ENCODE assay signal across 17 cellular contexts in genomic region chr3:13470894-13471574, GRCh38. TPM values are rescaled to one million over a fixed set of nuclear protein-coding genes. Genes with fewer than 3 reads are reported as not detected.
DNase-seq lines count a peak whose midpoint lies in the region; ATAC-seq and FAIRE-seq lines count a peak whose summit lies in the region.
"Had no signal": no experiment of that assay in that cellular context is flagged by ENCODE, and none has a peak within 500 bp of the region (broad histone marks: within the 10 kb centered on the region; RNA-seq: fewer than 3 reads in every experiment).

No MANE protein-coding gene starts in this region.

- no peaks in the 10 kb centered on the region for H3K36me3 Mint-ChIP-seq in activated CD8-positive, alpha-beta T cell treated with anti-CD3 and anti-CD28 coated beads, Interleukin-2, amount 10 ng/mL, durations not matched to agents 7 days and 5 days (ENCODE audit: low read depth)
- H3K36me3 Mint-ChIP-seq in activated T-cell treated with anti-CD3 and anti-CD28 coated beads, Interleukin-2, amount 50 U/mL, for 72 hours (ENCODE audit: insufficient read depth in 2 of 2): no peaks in the 10 kb centered on the region

- POLR2A ChIA-PET in activated CD8-positive, alpha-beta T cell treated with anti-CD3 and anti-CD28 coated beads, Interleukin-2, amount 10 ng/mL, durations not matched to agents 7 days and 5 days (lab: Charles Lee): no interaction called here

- CTCF ChIA-PET in activated CD8-positive, alpha-beta T cell treated with anti-CD3 and anti-CD28 coated beads, Interleukin-2, amount 10 ng/mL, durations not matched to agents 7 days and 5 days (lab: Charles Lee): interaction anchor here (2.1 kb wide), 1 partner anchor 177 kb away, joined by 5 read pairs; no protein-coding TSS in a partner anchor

- peaks cover 15% of the 10 kb centered on the region for H3K27me3 Mint-ChIP-seq in activated CD8-positive, alpha-beta T cell treated with anti-CD3 and anti-CD28 coated beads, Interleukin-2, amount 10 ng/mL, durations not matched to agents 7 days and 5 days (ENCODE audit: low read depth)
- H3K27me3 Mint-ChIP-seq in activated T-cell treated with anti-CD3 and anti-CD28 coated beads, Interleukin-2, amount 50 U/mL, for 72 hours (ENCODE audit: low read depth): no peaks in the 10 kb centered on the region

- H3K4me3 Mint-ChIP-seq in activated CD8-positive, alpha-beta T cell treated with anti-CD3 and anti-CD28 coated beads, Interleukin-2, amount 10 ng/mL, durations not matched to agents 7 days and 5 days: no peak overlapping the region
- no peak overlapping the region for H3K4me3 Mint-ChIP-seq in activated T-cell treated with anti-CD3 and anti-CD28 coated beads, Interleukin-2, amount 50 U/mL, for 72 hours
- H3K4me3 Mint-ChIP-seq: activated T-cell treated with anti-CD3 and anti-CD28 coated beads, Interleukin-2, amount 50 U/mL, for 4 hours; endodermal cell had no signal

- H3K4me1 ChIP-seq in small intestine (ENCODE audit: control insufficient read depth in 2 of 2, insufficient read depth in 1 of 2, low read depth in 1 of 2, low read length in 1 of 2): peaks cover 0 to 3% of the 10 kb centered on the region in 2 donors
- H3K4me1 ChIP-seq: left lung, thyroid gland had no signal

- DNase-seq in HTR-8/SVneo (ENCODE audit: insufficient read length, low spot score): no peak
- DNase-seq in NCI-H748 treated with DMSO at 0.1 percent for 48 hours (lab: John Stamatoyannopoulos, UW): peak; percentile 47
- DNase-seq in germinal center (ENCODE audit: low spot score): peak; percentile 20
- DNase-seq in small intestine: peak; percentile 93
- no peak for DNase-seq in NCI-H187 treated with DMSO at 0.1 percent for 48 hours (lab: John Stamatoyannopoulos, UW)
- no peak for DNase-seq in activated CD8-positive, alpha-beta T cell treated with anti-CD3 and anti-CD28 coated beads, Interleukin-2, amount 10 ng/mL, durations not matched to agents 7 days and 5 days
- no peak for DNase-seq in activated T-cell treated with anti-CD3 and anti-CD28 coated beads, Interleukin-2, amount 50 U/mL, for 72 hours
- DNase-seq: activated T-cell treated with anti-CD3 and anti-CD28 coated beads, Interleukin-2, amount 50 U/mL, for 4 hours; caudate nucleus; endodermal cell; KG1; left lung; NCI-H446; ovary; SK-N-SH; thyroid gland had no signal

- WGBS in small intestine, 3 donors: 31 to 57% (median 56%) methylated on average over 12 to 13 of the region's 13 CpGs

- ATAC-seq in activated CD8-positive, alpha-beta T cell treated with anti-CD3 and anti-CD28 coated beads, Interleukin-2, amount 10 ng/mL, durations not matched to agents 7 days and 5 days: no peak
- ATAC-seq in activated T-cell treated with anti-CD3 and anti-CD28 coated beads, Interleukin-2, amount 50 U/mL, for 72 hours (replicated peaks in 1 of 2): no peak
- ATAC-seq: activated T-cell treated with anti-CD3 and anti-CD28 coated beads, Interleukin-2, amount 50 U/mL, for 4 hours; left lung had no signal

- no peak overlapping the region for H3K4me3 ChIP-seq in small intestine (ENCODE audit: low read depth in 1 of 2, low read length in 2 of 2)
- H3K4me3 ChIP-seq: left lung, ovary, thyroid gland had no signal

- H3K27me3 ChIP-seq in small intestine (ENCODE audit: control insufficient read depth in 2 of 2, insufficient read depth in 2 of 2, low read length in 2 of 2): no peaks in the 10 kb centered on the region
- H3K27me3 ChIP-seq: ovary, thyroid gland had no signal

- no peaks in the 10 kb centered on the region for H3K4me1 Mint-ChIP-seq in activated CD8-positive, alpha-beta T cell treated with anti-CD3 and anti-CD28 coated beads, Interleukin-2, amount 10 ng/mL, durations not matched to agents 7 days and 5 days (ENCODE audit: low read depth)
- no peaks in the 10 kb centered on the region for H3K4me1 Mint-ChIP-seq in activated T-cell treated with anti-CD3 and anti-CD28 coated beads, Interleukin-2, amount 50 U/mL, for 72 hours (ENCODE audit: low read depth)

- no peak overlapping the region for H3K27ac Mint-ChIP-seq in activated CD8-positive, alpha-beta T cell treated with anti-CD3 and anti-CD28 coated beads, Interleukin-2, amount 10 ng/mL, durations not matched to agents 7 days and 5 days
- H3K27ac Mint-ChIP-seq in activated T-cell treated with anti-CD3 and anti-CD28 coated beads, Interleukin-2, amount 50 U/mL, for 72 hours: no peak overlapping the region
- H3K27ac Mint-ChIP-seq: endodermal cell had no signal

- H3K9me3 ChIP-seq in small intestine (ENCODE audit: control insufficient read depth, low read depth): no peaks in the 10 kb centered on the region
- H3K9me3 ChIP-seq: left lung, ovary, SK-N-SH, thyroid gland had no signal

- peak overlapping the region in 1 of 2 donors; percentile 11 for H3K27ac ChIP-seq in small intestine (ENCODE audit: low read depth in 1 of 2, low read length in 1 of 2)
- H3K27ac ChIP-seq: C4-2B, left lung, ovary, thyroid gland had no signal

- no peaks in the 10 kb centered on the region for H3K9me3 Mint-ChIP-seq in activated CD8-positive, alpha-beta T cell treated with anti-CD3 and anti-CD28 coated beads, Interleukin-2, amount 10 ng/mL, durations not matched to agents 7 days and 5 days (ENCODE audit: insufficient read depth)
- H3K9me3 Mint-ChIP-seq in activated T-cell treated with anti-CD3 and anti-CD28 coated beads, Interleukin-2, amount 50 U/mL, for 72 hours: no peaks in the 10 kb centered on the region
- H3K9me3 Mint-ChIP-seq: activated T-cell treated with anti-CD3 and anti-CD28 coated beads, Interleukin-2, amount 50 U/mL, for 4 hours; endodermal cell had no signal

- no peaks in the 10 kb centered on the region for H3K36me3 ChIP-seq in small intestine (ENCODE audit: control insufficient read depth in 2 of 2, insufficient read depth in 2 of 2, low read length in 2 of 2)
- H3K36me3 ChIP-seq: left lung, ovary, thyroid gland had no signal

- FAIRE-seq in HTR-8/SVneo (lab: Jason Lieb, UNC) (peak; percentile 28), small intestine (lab: Jason Lieb, UNC) (no peak)

RNA-seq across cellular contexts. Expression of gene HDAC11, which starts 9.1 kb away (rescaled TPM):
- polyA plus RNA-seq in small intestine: 10 to 100 TPM; 12.4 to 19.4 (median 18.1) TPM
- total RNA-seq in activated CD8-positive, alpha-beta T cell treated with anti-CD3 and anti-CD28 coated beads, Interleukin-2, amount 10 ng/mL, durations not matched to agents 7 days and 5 days: under 1 TPM; 0.87 to 0.99 TPM
- total RNA-seq in activated T-cell treated with anti-CD3 and anti-CD28 coated beads, Interleukin-2, amount 50 U/mL, for 72 hours: 1 to 10 TPM; 6.2 to 8.0 TPM

RNA-seq across cellular contexts. Expression of gene NUP210, which starts 50.9 kb away (rescaled TPM):
- 10 to 100 TPM in 1 of 3 donors, under 1 TPM in 2; 0.22 to 10.5 (median 0.81) TPM for polyA plus RNA-seq in small intestine
- total RNA-seq in activated CD8-positive, alpha-beta T cell treated with anti-CD3 and anti-CD28 coated beads, Interleukin-2, amount 10 ng/mL, durations not matched to agents 7 days and 5 days: 100 to 1,000 TPM; 202 to 206 TPM
- 100 to 1,000 TPM; 138 to 144 TPM for total RNA-seq in activated T-cell treated with anti-CD3 and anti-CD28 coated beads, Interleukin-2, amount 50 U/mL, for 72 hours

Comparison
In these comparisons a context has a peak if more than half of its experiments do, and no peak if none do; other contexts are left out.
1. DNase-seq: peak in NCI-H748 treated with DMSO at 0.1 percent for 48 hours (single experiment), germinal center (single experiment) and small intestine (single experiment); none in HTR-8/SVneo (single experiment), NCI-H187 treated with DMSO at 0.1 percent for 48 hours (single experiment), activated CD8-positive, alpha-beta T cell treated with anti-CD3 and anti-CD28 coated beads, Interleukin-2, amount 10 ng/mL, durations not matched to agents 7 days and 5 days (single experiment) and activated T-cell treated with anti-CD3 and anti-CD28 coated beads, Interleukin-2, amount 50 U/mL, for 72 hours (0 of 2).